8 cellular contexts compared by ENCODE assay signal in genomic region chr15:89673162-89673506, GRCh38. TPM values are rescaled to one million over a fixed set of nuclear protein-coding genes. Genes with fewer than 3 reads are reported as not detected.
A peak's percentile ranks its signal among the peaks of the same experiment; 100 is the strongest.
DNase-seq lines count a peak whose midpoint lies in the region; ATAC-seq and TF ChIP-seq lines count a peak whose summit lies in the region.

No MANE protein-coding gene starts in this region.

- H3K4me3 ChIP-seq in GM23248 (no peak overlapping the region), WERI-Rb-1 (ENCODE audit: low read depth, low read length) (no peak overlapping the region)

- no peak overlapping the region for H3K9ac ChIP-seq in GM23248

- H3K79me2 ChIP-seq in GM23248 (ENCODE audit: insufficient read depth): no peaks in the 10 kb centered on the region

- H3K9me2 ChIP-seq in GM23248 (ENCODE audit: insufficient read depth): no peaks in the 10 kb centered on the region

- no peaks in the 10 kb centered on the region for H4K20me1 ChIP-seq in GM23248 (ENCODE audit: insufficient read depth)

- no peaks in the 10 kb centered on the region for H3K4me1 ChIP-seq in GM23248 (ENCODE audit: insufficient read depth)

- ATAC-seq in HG02870 (IDR thresholded peaks at IDR 0.05; ENCODE audit: unreplicated experiment): no peak

- peak; percentile 41 for DNase-seq in COLO668 (lab: John Stamatoyannopoulos, UW; ENCODE audit: unreplicated experiment)
- DNase-seq in GM23248: peak; percentile 38
- peak; percentile 53 for DNase-seq in WERI-Rb-1
- DNase-seq in left kidney (ENCODE audit: low read depth, low spot score): peak; percentile 82
- no peak for DNase-seq in NCI-H1694 (lab: John Stamatoyannopoulos, UW)
- DNase-seq in activated gamma-delta T cell (lab: John Stamatoyannopoulos, UW): no peak
- no peak for DNase-seq in activated effector memory CD4-positive, alpha-beta T cell treated with anti-CD3 and anti-CD28 coated beads, Interleukin-2, amount 50 U/mL, for 16 hours

- H3K36me3 ChIP-seq in GM23248 (ENCODE audit: low read depth) (no peaks in the 10 kb centered on the region), WERI-Rb-1 (no peaks in the 10 kb centered on the region)

- H3K9me3 ChIP-seq in GM23248 (ENCODE audit: low read depth): no peaks in the 10 kb centered on the region
- no peaks in the 10 kb centered on the region for H3K9me3 ChIP-seq in WERI-Rb-1 (ENCODE audit: severe bottlenecking)

- H3K27me3 ChIP-seq in GM23248 (replicated peaks; ENCODE audit: insufficient read depth) (no peaks in the 10 kb centered on the region), WERI-Rb-1 (ENCODE audit: insufficient read depth, low read depth, severe bottlenecking) (no peaks in the 10 kb centered on the region)

- in situ Hi-C loops in GM23248 (cut with MboI): no loop called here

- H3K4me2 ChIP-seq in GM23248 (ENCODE audit: unreplicated experiment): no peak overlapping the region

- H3K27ac ChIP-seq in GM23248: no peak overlapping the region
- no peak overlapping the region for H3K27ac ChIP-seq in WERI-Rb-1

- H3F3A ChIP-seq in GM23248 (ENCODE audit: insufficient read depth): no peaks in the 10 kb centered on the region

- TF ChIP-seq CTCF in WERI-Rb-1 (IDR thresholded peaks at IDR 0.05; ENCODE audit: low read depth, low read length): peak; percentile 83

- 53 to 62% methylated on average over 12 of the region's 12 CpGs for WGBS in GM23248 (ENCODE audit: low coverage in 1 of 2, low lambda C conversion rate in 2 of 2, missing lambda C conversion rate in 2 of 2), 2 experiments

- no peak overlapping the region for H2AFZ ChIP-seq in GM23248

RNA-seq across cellular contexts. Expression of gene PLIN1, which starts 6.0 kb away (rescaled TPM):
- not detected in 2 replicates for total RNA-seq in GM23248 (2014; rRNA removed; shearing (Covaris generic))
- not detected in 2 replicates for polyA plus RNA-seq in GM23248 (2016; fragmentation: Nextera tagmentation; extraction: Ambion mirVana)

RNA-seq across cellular contexts. Expression of gene PEX11A, which starts 17.4 kb away (rescaled TPM):
- total RNA-seq in GM23248 (2014; rRNA removed; shearing (Covaris generic)): 5.4 and 11.5 TPM in 2 replicates
- polyA plus RNA-seq in GM23248 (2016; fragmentation: Nextera tagmentation; extraction: Ambion mirVana): 5.3 and 6.1 TPM in 2 replicates

RNA-seq across cellular contexts. Expression of gene WDR93, which starts 17.5 kb away (rescaled TPM):
- total RNA-seq in GM23248 (2014; rRNA removed; shearing (Covaris generic)): not detected in 2 replicates
- 0.10 TPM in 1 of 2 replicates, not detected in the other for polyA plus RNA-seq in GM23248 (2016; fragmentation: Nextera tagmentation; extraction: Ambion mirVana)

RNA-seq across cellular contexts. Expression of gene KIF7, which starts 17.9 kb away (rescaled TPM):
- 25.4 and 30.0 TPM in 2 replicates for total RNA-seq in GM23248 (2014; rRNA removed; shearing (Covaris generic))
- polyA plus RNA-seq in GM23248 (2016; fragmentation: Nextera tagmentation; extraction: Ambion mirVana): 6.9 and 7.2 TPM in 2 replicates

Comparison
In these comparisons a context has a peak if more than half of its experiments do, and no peak if none do; other contexts are left out.
1. DNase-seq: peak in COLO668 (single experiment), GM23248 (single experiment), WERI-Rb-1 (single experiment) and left kidney (single experiment); none in NCI-H1694 (single experiment), activated gamma-delta T cell (single experiment) and activated effector memory CD4-positive, alpha-beta T cell treated with anti-CD3 and anti-CD28 coated beads, Interleukin-2, amount 50 U/mL, for 16 hours (single experiment).